In the genomic region with DNA sequence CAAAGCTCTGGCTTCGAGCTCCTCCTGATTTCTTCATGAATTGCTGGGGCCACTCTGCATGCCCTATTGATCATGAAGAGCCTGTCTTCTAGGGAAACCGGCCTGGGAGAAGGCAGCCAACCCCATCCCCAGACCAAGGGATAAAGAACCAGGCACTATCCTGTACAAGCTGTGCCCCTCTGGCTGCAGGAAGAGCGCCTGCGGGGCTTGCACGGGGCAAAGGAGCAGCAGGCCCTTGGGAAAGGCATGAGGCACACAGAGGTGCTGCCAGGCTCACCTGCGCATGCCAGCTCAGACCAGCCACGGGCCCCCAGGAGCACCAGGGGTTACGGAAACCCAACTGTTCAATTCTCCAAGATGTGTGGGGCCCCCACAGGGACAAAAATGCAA, we compare ENCODE assay signal across 8 cellular contexts. TPM values are rescaled to one million over a fixed set of nuclear protein-coding genes. Genes with fewer than 3 reads are reported as not detected.
A peak's percentile ranks its signal among the peaks of the same experiment; 100 is the strongest.
DNase-seq lines count a peak whose midpoint lies in the region; ATAC-seq, FAIRE-seq and TF ChIP-seq lines count a peak whose summit lies in the region.

No MANE protein-coding gene starts in this region.

- ATAC-seq in A549 = peak in 1 of 2 experiments; percentile 1; a peak in 2 of 6 replicates
- no peak for ATAC-seq in HG02870 (IDR thresholded peaks at IDR 0.05; ENCODE audit: unreplicated experiment)
- no peak for ATAC-seq in HG03039 (IDR thresholded peaks at IDR 0.05; ENCODE audit: unreplicated experiment)
- no peak for ATAC-seq in GM21737 (IDR thresholded peaks at IDR 0.05; ENCODE audit: unreplicated experiment)

- no peaks in the 10 kb centered on the region for H3K36me3 ChIP-seq in breast epithelium
- H3K36me3 ChIP-seq in mucosa of rectum (ENCODE audit: control insufficient read depth in 2 of 2, insufficient read depth in 2 of 2, low read length in 2 of 2) = peaks cover 0 to 3% of the 10 kb centered on the region in 2 donors

- H3K27ac ChIP-seq in A549 = peak overlapping the region in 1 of 2 experiments; percentile 100; a peak in 3 of 6 replicates
- H3K27ac ChIP-seq in breast epithelium = peak overlapping the region; percentile 22 to 95
- peak overlapping the region; percentile 81 to 86 for H3K27ac ChIP-seq in mucosa of rectum (ENCODE audit: low read depth in 2 of 2, low read length in 2 of 2)

- TF ChIP-seq POLR2A in A549 (IDR thresholded peaks at IDR 0.05; ENCODE audit: low read length) (no peak), breast epithelium (IDR thresholded peaks at IDR 0.05) (no peak)

- no peak for TF ChIP-seq EP300 in A549 (IDR thresholded peaks at IDR 0.05)

- CTCF ChIA-PET in A549 (lab: Yijun Ruan, JAX) = interaction anchor here (0.5 to 17.9 kb wide), 58 partner anchors 8 to 1125 kb away, joined by 3 to 371 read pairs (median 5); a partner anchor contains a TSS

- TF ChIP-seq RAD21 in A549 (conservative IDR thresholded peaks at IDR 0.05 in 1 of 2, IDR thresholded peaks at IDR 0.05 in 1 of 2) = no peak; a peak in 1 of 5 replicates

- H3K9me3 ChIP-seq in A549 = no peaks in the 10 kb centered on the region
- H3K9me3 ChIP-seq in breast epithelium = no peaks in the 10 kb centered on the region
- no peaks in the 10 kb centered on the region for H3K9me3 ChIP-seq in mucosa of rectum (ENCODE audit: control insufficient read depth in 2 of 2, low read length in 2 of 2)

- H3K9ac ChIP-seq in mucosa of rectum (ENCODE audit: low read depth in 1 of 2, low read length in 2 of 2) = peak overlapping the region; percentile 86 to 87

- H3K27me3 ChIP-seq in breast epithelium (no peaks in the 10 kb centered on the region), mucosa of rectum (ENCODE audit: control insufficient read depth in 2 of 2, insufficient read depth in 2 of 2, low read length in 2 of 2) (no peaks in the 10 kb centered on the region)

- H3K4me1 ChIP-seq in A549 = peaks cover 20% of the 10 kb centered on the region
- peaks cover 0 to 12% of the 10 kb centered on the region in 2 donors for H3K4me1 ChIP-seq in breast epithelium
- H3K4me1 ChIP-seq in mucosa of rectum (ENCODE audit: control insufficient read depth in 2 of 2, insufficient read depth in 2 of 2, low read length in 2 of 2) = peaks cover 24 to 27% of the 10 kb centered on the region in 2 donors

- H3K4me2 ChIP-seq in A549 = peak overlapping the region; percentile 74

- H3K4me3 ChIP-seq in A549 (peak overlapping the region; percentile 76; the same call in 2 of the 3 replicates), HFF-Myc (replicated peaks; ENCODE audit: low read depth, low read length) (peak overlapping the region; percentile 68), breast epithelium (peak overlapping the region in 2 of 3 donors; percentile 79 to 91), mucosa of rectum (ENCODE audit: low read length in 2 of 2) (peak overlapping the region; percentile 86 to 87)

- TF ChIP-seq CTCF in A549 (IDR thresholded peaks at IDR 0.05) (no peak), HFF-Myc (IDR thresholded peaks at IDR 0.05; ENCODE audit: low read depth, low read length, missing control alignments) (no peak), breast epithelium (IDR thresholded peaks at IDR 0.05) (no peak)

- DNase-seq in A549 (ENCODE audit: low read depth in 1 of 2, low spot score in 1 of 2) (no peak), HFF-Myc (ENCODE audit: extremely low read depth, low read depth) (no peak), breast epithelium (ENCODE audit: low spot score in 2 of 2) (no peak), NCI-H2196 treated with DMSO at 0.1 percent for 48 hours (lab: John Stamatoyannopoulos, UW; ENCODE audit: unreplicated experiment) (no peak)

- 72% methylated on average over 7 of the region's 8 CpGs for WGBS in A549 (ENCODE audit: missing lambda C conversion rate)

- FAIRE-seq in A549 (lab: Jason Lieb, UNC) = no peak

- intact Hi-C loops in breast epithelium (cut with DNase I; ENCODE audit: low total_unique reads) = loop anchor here (10.0 kb wide), 1 partner anchor 159 kb away; no protein-coding TSS in a partner anchor

- POLR2A ChIA-PET in A549 (lab: Yijun Ruan, JAX) = interaction anchor here (0.8 to 1.0 kb wide), 3 partner anchors 12 to 71 kb away, joined by 3 to 6 read pairs (median 3); a partner anchor contains a TSS

TF ChIP-seq in A549, 52 proteins besides CTCF, POLR2A, EP300 and RAD21:
- TF ChIP-seq HOXA7 (CRISPR knock-in tag; IDR thresholded peaks at IDR 0.05) = no peak
- TF ChIP-seq RNF2 (IDR thresholded peaks at IDR 0.05; ENCODE audit: borderline replicate concordance, low read depth) = no peak
- no peak for TF ChIP-seq SREBF2 (IDR thresholded peaks at IDR 0.05)
- TF ChIP-seq, protein P1, sequence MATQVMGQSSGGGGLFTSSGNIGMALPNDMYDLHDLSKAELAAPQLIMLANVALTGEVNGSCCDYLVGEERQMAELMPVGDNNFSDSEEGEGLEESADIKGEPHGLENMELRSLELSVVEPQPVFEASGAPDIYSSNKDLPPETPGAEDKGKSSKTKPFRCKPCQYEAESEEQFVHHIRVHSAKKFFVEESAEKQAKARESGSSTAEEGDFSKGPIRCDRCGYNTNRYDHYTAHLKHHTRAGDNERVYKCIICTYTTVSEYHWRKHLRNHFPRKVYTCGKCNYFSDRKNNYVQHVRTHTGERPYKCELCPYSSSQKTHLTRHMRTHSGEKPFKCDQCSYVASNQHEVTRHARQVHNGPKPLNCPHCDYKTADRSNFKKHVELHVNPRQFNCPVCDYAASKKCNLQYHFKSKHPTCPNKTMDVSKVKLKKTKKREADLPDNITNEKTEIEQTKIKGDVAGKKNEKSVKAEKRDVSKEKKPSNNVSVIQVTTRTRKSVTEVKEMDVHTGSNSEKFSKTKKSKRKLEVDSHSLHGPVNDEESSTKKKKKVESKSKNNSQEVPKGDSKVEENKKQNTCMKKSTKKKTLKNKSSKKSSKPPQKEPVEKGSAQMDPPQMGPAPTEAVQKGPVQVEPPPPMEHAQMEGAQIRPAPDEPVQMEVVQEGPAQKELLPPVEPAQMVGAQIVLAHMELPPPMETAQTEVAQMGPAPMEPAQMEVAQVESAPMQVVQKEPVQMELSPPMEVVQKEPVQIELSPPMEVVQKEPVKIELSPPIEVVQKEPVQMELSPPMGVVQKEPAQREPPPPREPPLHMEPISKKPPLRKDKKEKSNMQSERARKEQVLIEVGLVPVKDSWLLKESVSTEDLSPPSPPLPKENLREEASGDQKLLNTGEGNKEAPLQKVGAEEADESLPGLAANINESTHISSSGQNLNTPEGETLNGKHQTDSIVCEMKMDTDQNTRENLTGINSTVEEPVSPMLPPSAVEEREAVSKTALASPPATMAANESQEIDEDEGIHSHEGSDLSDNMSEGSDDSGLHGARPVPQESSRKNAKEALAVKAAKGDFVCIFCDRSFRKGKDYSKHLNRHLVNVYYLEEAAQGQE (IDR thresholded peaks at IDR 0.05) = no peak
- no peak for TF ChIP-seq JUN (IDR thresholded peaks at IDR 0.05)
- TF ChIP-seq TFCP2L1 (CRISPR knock-in tag; IDR thresholded peaks at IDR 0.05) = no peak
- TF ChIP-seq POLR2AphosphoS2 (conservative IDR thresholded peaks at IDR 0.05; ENCODE audit: low read length) = no peak
- TF ChIP-seq, protein P2, sequence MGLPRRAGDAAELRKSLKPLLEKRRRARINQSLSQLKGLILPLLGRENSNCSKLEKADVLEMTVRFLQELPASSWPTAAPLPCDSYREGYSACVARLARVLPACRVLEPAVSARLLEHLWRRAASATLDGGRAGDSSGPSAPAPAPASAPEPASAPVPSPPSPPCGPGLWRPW (IDR thresholded peaks at IDR 0.05) = no peak
- TF ChIP-seq FOXS1 (CRISPR knock-in tag; IDR thresholded peaks at IDR 0.05) = no peak
- no peak for TF ChIP-seq ESRRA (IDR thresholded peaks at IDR 0.05; ENCODE audit: borderline replicate concordance, low read length)
- TF ChIP-seq, protein P3, sequence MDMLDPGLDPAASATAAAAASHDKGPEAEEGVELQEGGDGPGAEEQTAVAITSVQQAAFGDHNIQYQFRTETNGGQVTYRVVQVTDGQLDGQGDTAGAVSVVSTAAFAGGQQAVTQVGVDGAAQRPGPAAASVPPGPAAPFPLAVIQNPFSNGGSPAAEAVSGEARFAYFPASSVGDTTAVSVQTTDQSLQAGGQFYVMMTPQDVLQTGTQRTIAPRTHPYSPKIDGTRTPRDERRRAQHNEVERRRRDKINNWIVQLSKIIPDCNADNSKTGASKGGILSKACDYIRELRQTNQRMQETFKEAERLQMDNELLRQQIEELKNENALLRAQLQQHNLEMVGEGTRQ (IDR thresholded peaks at IDR 0.05) = no peak
- no peak for TF ChIP-seq ZC3H11A (IDR thresholded peaks at IDR 0.05)
- TF ChIP-seq, protein P4, sequence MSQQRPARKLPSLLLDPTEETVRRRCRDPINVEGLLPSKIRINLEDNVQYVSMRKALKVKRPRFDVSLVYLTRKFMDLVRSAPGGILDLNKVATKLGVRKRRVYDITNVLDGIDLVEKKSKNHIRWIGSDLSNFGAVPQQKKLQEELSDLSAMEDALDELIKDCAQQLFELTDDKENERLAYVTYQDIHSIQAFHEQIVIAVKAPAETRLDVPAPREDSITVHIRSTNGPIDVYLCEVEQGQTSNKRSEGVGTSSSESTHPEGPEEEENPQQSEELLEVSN (IDR thresholded peaks at IDR 0.05; ENCODE audit: borderline replicate concordance, low read depth) = no peak
- no peak for TF ChIP-seq MYC (IDR thresholded peaks at IDR 0.05; ENCODE audit: borderline replicate concordance, low read length)
TF ChIP-seq in A549: peak in this region for 0.

RNA-seq across cellular contexts. Expression of a gene that starts 2.1 kb away (rescaled TPM):
- polyA plus RNA-seq in A549 (2011; rRNA removed) (47.0 and 59.1 TPM in 2 replicates), A549 (2017; fragmentation: RNase III; extraction: RNeasy Plus Mini Kit Qiagen cat#74134 plus additional on column Dnase treatment) (42.7 to 46.2 TPM (median 42.9 TPM) in 3 replicates)
- 49.6 and 70.1 TPM in 2 replicates for polyA plus RNA-seq in A549 (2012; cell fraction: cytosol; rRNA removed)
- 57.5 and 66.3 TPM in 2 replicates for polyA plus RNA-seq in A549 (2012; cell fraction: nucleus; rRNA removed)
- polyA minus RNA-seq in A549 (2011; rRNA and poly(A)+ RNA removed) = 173 and 199 TPM in 2 replicates
- 10 to 100 TPM; 27.8 to 91.7 (median 42.9) TPM for total RNA-seq in breast epithelium
